Comparison of ENCODE assay signal across 20 cellular contexts in the genomic region with DNA sequence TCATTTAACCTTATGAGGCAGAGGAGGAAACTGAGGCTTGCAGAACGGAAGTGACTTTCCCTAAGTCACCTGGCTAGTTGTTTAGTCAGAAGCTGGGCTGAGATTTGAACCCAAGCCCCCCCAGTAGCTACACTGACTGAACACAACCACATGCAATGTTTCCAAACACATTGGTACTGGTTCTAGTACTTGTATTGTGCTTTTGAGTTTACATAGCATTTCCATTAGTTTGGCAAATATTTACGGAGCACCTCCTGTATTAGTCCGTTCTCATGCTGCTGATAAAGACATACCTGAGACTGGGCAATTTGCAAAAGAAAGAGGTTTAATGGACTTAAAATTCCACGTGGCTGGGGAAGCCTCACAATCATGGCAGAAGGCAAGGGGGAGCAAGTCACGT. TPM values are rescaled to one million over a fixed set of nuclear protein-coding genes. Genes with fewer than 3 reads are reported as not detected.
A peak's percentile ranks its signal among the peaks of the same experiment; 100 is the strongest.
DNase-seq lines count a peak whose midpoint lies in the region; ATAC-seq, FAIRE-seq and TF ChIP-seq lines count a peak whose summit lies in the region.
"Had no signal": no experiment of that assay in that cellular context is flagged by ENCODE, and none has a peak within 500 bp of the region (broad histone marks: within the 10 kb centered on the region; RNA-seq: fewer than 3 reads in every experiment).

No MANE protein-coding gene starts in this region.

- DNase-seq in NCI-H146 (lab: John Stamatoyannopoulos, UW) (peak; percentile 37), ascending aorta (ENCODE audit: low spot score in 2 of 2) (peak in 1 of 2 donors; percentile 28), urothelium cell line (ENCODE audit: low spot score) (no peak)
- no peak for DNase-seq in activated naive CD4-positive, alpha-beta T cell (lab: John Stamatoyannopoulos, UW)
- DNase-seq in stimulated activated CD4-positive, alpha-beta T cell treated with anti-CD3 and anti-CD28 coated beads, Interleukin-2, amount 100 ng/mL, for 24 hours = no peak
- DNase-seq: GF-D8, H7, MM.1S, NCI-H1092, NCI-H1436, NCI-H2029, NCI-H2227 treated with DMSO at 0.1 percent for 48 hours, NCI-H510A had no signal

- TF ChIP-seq CTCF in C4-2B (conservative IDR thresholded peaks at IDR 0.05) (no peak), ascending aorta (IDR thresholded peaks at IDR 0.05) (no peak)

- H3K9me3 ChIP-seq in ascending aorta = no peaks in the 10 kb centered on the region
- H3K9me3 ChIP-seq: SJSA1 had no signal

- intact Hi-C loops in ascending aorta (cut with DNase I) = loop anchor here (5.0 kb wide), 2 partner anchors 49 to 136 kb away; no protein-coding TSS in a partner anchor

- no peak overlapping the region for H3K4me3 ChIP-seq in ascending aorta
- H3K4me3 ChIP-seq: K562, SJSA1 had no signal

- H3K27me3 ChIP-seq in ascending aorta = no peaks in the 10 kb centered on the region
- H3K27me3 ChIP-seq: SJSA1 had no signal

- H3K36me3 ChIP-seq in ascending aorta = no peaks in the 10 kb centered on the region
- H3K36me3 ChIP-seq: SJSA1 had no signal

- ATAC-seq in GM18511 (IDR thresholded peaks at IDR 0.05; ENCODE audit: unreplicated experiment) = no peak
- ATAC-seq: HepG2, K562 had no signal

- peak overlapping the region; percentile 64 for H3K27ac ChIP-seq in C4-2B
- peak overlapping the region; percentile 91 to 93 for H3K27ac ChIP-seq in ascending aorta
- H3K27ac ChIP-seq: SJSA1 had no signal

- FAIRE-seq in urothelium cell line (lab: Jason Lieb, UNC) = peak; percentile 17
- FAIRE-seq: A204.1, GM19239, HepG2, K562 had no signal

- peaks cover 15 to 43% of the 10 kb centered on the region in 2 donors for H3K4me1 ChIP-seq in ascending aorta

RNA-seq across cellular contexts. Expression of gene ITGA11, which starts 56.3 kb away (rescaled TPM):
- 136 TPM for total RNA-seq in ascending aorta
- total RNA-seq: HepG2, K562 had no signal
